ENCODE assay signal across 24 cellular contexts in the genomic region with DNA sequence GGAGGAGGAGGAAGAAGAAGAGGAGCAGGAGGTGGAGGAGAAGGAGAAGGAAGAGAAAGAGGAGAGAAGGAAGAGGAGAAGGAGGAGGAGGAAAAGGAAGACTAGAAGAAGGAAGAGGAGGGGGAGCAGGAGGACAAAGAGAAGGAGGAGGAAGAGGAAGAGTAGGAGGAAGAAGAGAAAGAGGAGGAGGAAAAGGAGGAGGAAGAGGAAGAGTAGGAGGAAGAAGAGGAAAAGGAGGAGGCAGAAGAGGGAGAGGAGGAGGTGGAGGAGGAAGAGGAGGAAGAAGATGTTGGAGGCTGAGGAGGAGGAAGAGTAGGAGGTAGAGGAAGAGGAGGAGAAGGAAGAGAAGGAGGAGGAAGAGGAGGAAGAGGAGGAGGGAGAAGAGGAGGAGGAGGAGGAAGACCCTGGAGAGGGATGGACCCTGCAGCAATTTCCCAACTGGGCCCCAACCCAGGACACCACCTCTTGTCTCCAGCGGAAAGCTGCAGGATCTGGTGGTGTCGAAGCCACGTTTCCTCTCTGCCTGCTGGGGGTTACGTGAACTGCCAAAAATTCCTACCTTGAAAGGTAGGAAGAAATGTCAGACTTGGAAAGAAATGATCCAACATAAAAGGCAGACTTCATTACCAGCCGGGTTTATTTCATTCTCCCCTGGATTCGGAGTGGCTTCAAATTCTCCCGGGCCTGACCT. TPM values are rescaled to one million over a fixed set of nuclear protein-coding genes. Genes with fewer than 3 reads are reported as not detected.
DNase-seq lines count a peak whose midpoint lies in the region; ATAC-seq, FAIRE-seq and TF ChIP-seq lines count a peak whose summit lies in the region.
"Had no signal": no experiment of that assay in that cellular context is flagged by ENCODE, and none has a peak within 500 bp of the region (broad histone marks: within the 10 kb centered on the region; RNA-seq: fewer than 3 reads in every experiment).

No MANE protein-coding gene starts in this region.

- peak overlapping the region; percentile 5; the same call in 1 of the 3 replicates for H3K4me3 ChIP-seq in A549
- peak overlapping the region; percentile 33; the same call in 1 of the 2 replicates for H3K4me3 ChIP-seq in HUES6 (ENCODE audit: low read depth, low read length)
- no peak overlapping the region for H3K4me3 ChIP-seq in body of pancreas
- no peak overlapping the region for H3K4me3 ChIP-seq in mesodermal cell (ENCODE audit: extremely low read depth, insufficient read depth, low read length, poor library complexity, severe bottlenecking)
- no peak overlapping the region for H3K4me3 ChIP-seq in suprapubic skin
- H3K4me3 ChIP-seq: BLaER1 had no signal

- H3K27me3 ChIP-seq in HUES6 (ENCODE audit: control insufficient read depth, insufficient read depth, low read length) (no peaks in the 10 kb centered on the region), body of pancreas (no peaks in the 10 kb centered on the region), suprapubic skin (peaks cover 66% of the 10 kb centered on the region)
- H3K27me3 ChIP-seq: BLaER1 had no signal

- TF ChIP-seq EP300 in A549 (IDR thresholded peaks at IDR 0.05) (no peak), suprapubic skin (IDR thresholded peaks at IDR 0.05) (no peak)

- peak overlapping the region; percentile 48 to 67; a peak in 5 of 6 replicates for H3K27ac ChIP-seq in A549
- peak overlapping the region; percentile 52; the same call in 1 of the 2 replicates for H3K27ac ChIP-seq in HUES6 (ENCODE audit: low read depth, low read length)
- H3K27ac ChIP-seq in body of pancreas: peak overlapping the region; percentile 44 to 76 (median 65)
- H3K27ac ChIP-seq in mesodermal cell (ENCODE audit: low read depth, low read length, severe bottlenecking): peak overlapping the region; percentile 85
- H3K27ac ChIP-seq in suprapubic skin: no peak overlapping the region
- H3K27ac ChIP-seq: BLaER1, HL-60, KMS-11 had no signal

- peaks cover 94% of the 10 kb centered on the region for H3K27me3 Mint-ChIP-seq in Calu3 (ENCODE audit: unreplicated experiment)

- no peaks in the 10 kb centered on the region for H3K4me1 Mint-ChIP-seq in Calu3 (ENCODE audit: low read depth, unreplicated experiment)
- H3K4me1 Mint-ChIP-seq: natural killer cell had no signal

- no peak overlapping the region for H3K27ac Mint-ChIP-seq in Calu3 (ENCODE audit: unreplicated experiment)
- H3K27ac Mint-ChIP-seq: natural killer cell had no signal

- peaks cover 18% of the 10 kb centered on the region for H3K4me1 ChIP-seq in A549
- H3K4me1 ChIP-seq in HUES6 (ENCODE audit: control insufficient read depth, insufficient read depth, low read length): peaks cover 31% of the 10 kb centered on the region
- peaks cover 7% of the 10 kb centered on the region for H3K4me1 ChIP-seq in body of pancreas
- peaks cover 24% of the 10 kb centered on the region for H3K4me1 ChIP-seq in mesodermal cell (ENCODE audit: control insufficient read depth, insufficient read depth, low read length, poor library complexity, severe bottlenecking)
- peaks cover 7% of the 10 kb centered on the region for H3K4me1 ChIP-seq in suprapubic skin

- no peak for TF ChIP-seq RAD21 in A549 (conservative IDR thresholded peaks at IDR 0.05 in 1 of 2, IDR thresholded peaks at IDR 0.05 in 1 of 2)

- 47% methylated on average over 7 of the region's 7 CpGs for WGBS in A549 (ENCODE audit: missing lambda C conversion rate)
- 45 to 60% methylated on average over 7 of the region's 7 CpGs for WGBS in body of pancreas, 2 donors
- WGBS in mesodermal cell (ENCODE audit: insufficient coverage in 2 of 2), 2 experiments: 23 to 27% methylated on average over 4 of the region's 7 CpGs
- WGBS in suprapubic skin: 26% methylated on average over 7 of the region's 7 CpGs

- peak overlapping the region; percentile 62 for H3K4me2 ChIP-seq in A549
- H3K4me2 ChIP-seq: BLaER1, KMS-11 had no signal

- BruUV-seq in Calu3 (replicated peaks; lab: Mats Ljungman, UMichigan): no TSS peak

- H3K9me3 ChIP-seq in A549 (no peaks in the 10 kb centered on the region), HUES6 (ENCODE audit: control insufficient read depth, insufficient read depth, low read depth, low read length) (no peaks in the 10 kb centered on the region), body of pancreas (no peaks in the 10 kb centered on the region), mesodermal cell (ENCODE audit: control insufficient read depth, low read length) (peaks cover 4% of the 10 kb centered on the region), suprapubic skin (no peaks in the 10 kb centered on the region)
- H3K9me3 ChIP-seq: BLaER1 had no signal

- no peak overlapping the region for H3K4me3 Mint-ChIP-seq in Calu3 (ENCODE audit: low read depth, unreplicated experiment)
- H3K4me3 Mint-ChIP-seq: natural killer cell had no signal

- no peak for TF ChIP-seq POLR2A in A549 (IDR thresholded peaks at IDR 0.05; ENCODE audit: low read length)
- TF ChIP-seq POLR2A in body of pancreas (IDR thresholded peaks at IDR 0.05): no peak
- no peak for TF ChIP-seq POLR2A in suprapubic skin (IDR thresholded peaks at IDR 0.05)

- no peaks in the 10 kb centered on the region for H3K36me3 Mint-ChIP-seq in Calu3 (ENCODE audit: insufficient read depth, unreplicated experiment)
- H3K36me3 Mint-ChIP-seq: natural killer cell had no signal

- TF ChIP-seq CTCF in A549 (IDR thresholded peaks at IDR 0.05) (no peak), body of pancreas (IDR thresholded peaks at IDR 0.05) (peak in 1 of 7 experiments; percentile 6), Calu3 (IDR thresholded peaks at IDR 0.05; ENCODE audit: unreplicated experiment) (no peak), suprapubic skin (IDR thresholded peaks at IDR 0.05) (no peak)

- ATAC-seq in A549 (peak; percentile 37 to 54; a peak in 3 of 6 replicates), body of pancreas (peak; percentile 55), GM18498 (IDR thresholded peaks at IDR 0.05; ENCODE audit: unreplicated experiment) (no peak)
- ATAC-seq: natural killer cell had no signal

- CTCF ChIA-PET in A549 (lab: Yijun Ruan, JAX): interaction anchor here (0.6 to 3.6 kb wide), 2 partner anchors 10 to 20 kb away, joined by 3 to 18 read pairs; no protein-coding TSS in a partner anchor
- CTCF ChIA-PET in Calu3 (lab: Charles Lee): no interaction called here

- intact Hi-C loops in body of pancreas (cut with DNase I): no loop called here
- intact Hi-C loops in Calu3 (cut with micrococcal nuclease; ENCODE audit: unreplicated experiment): no loop called here

- POLR2A ChIA-PET in A549 (lab: Yijun Ruan, JAX): interaction anchor here (1.1 kb wide), 1 partner anchor 80 kb away, joined by 4 read pairs; a partner anchor contains a TSS

- no peak for FAIRE-seq in A549 (lab: Jason Lieb, UNC)
- FAIRE-seq: kidney had no signal

- peak overlapping the region; percentile 67 for H3K9ac ChIP-seq in HUES6 (ENCODE audit: low read length)
- H3K9ac ChIP-seq: BLaER1, KMS-11 had no signal

- H3K9me3 Mint-ChIP-seq in Calu3 (ENCODE audit: low read depth, unreplicated experiment): no peaks in the 10 kb centered on the region
- H3K9me3 Mint-ChIP-seq: natural killer cell had no signal

- DNase-seq in A549 (ENCODE audit: low read depth in 1 of 2, low spot score in 1 of 2) (peak in 1 of 2 experiments; percentile 30), body of pancreas (no peak), Calu3 (no peak), suprapubic skin (ENCODE audit: low spot score in 2 of 2) (no peak), NCI-H526 treated with DMSO at 0.1 percent for 48 hours (lab: John Stamatoyannopoulos, UW) (no peak)
- DNase-seq: effector CD4-positive, alpha-beta T cell; GDM1; head of caudate nucleus; natural killer cell; NCI-H1048; NCI-H2029 treated with DMSO at 0.1 percent for 48 hours; NCI-H446 treated with DMSO at 0.1 percent for 48 hours; Right ventricle myocardium superior; substantia nigra had no signal

- no peaks in the 10 kb centered on the region for H3K36me3 ChIP-seq in HUES6 (ENCODE audit: control insufficient read depth, insufficient read depth, low read length)
- no peaks in the 10 kb centered on the region for H3K36me3 ChIP-seq in body of pancreas (replicated peaks in 1 of 2; ENCODE audit: insufficient read depth in 1 of 2, low read depth in 2 of 2)
- H3K36me3 ChIP-seq in mesodermal cell (ENCODE audit: control insufficient read depth, insufficient read depth, low read length): peaks cover 7% of the 10 kb centered on the region
- H3K36me3 ChIP-seq in suprapubic skin: no peaks in the 10 kb centered on the region
- H3K36me3 ChIP-seq: BLaER1 had no signal

TF ChIP-seq in A549, 52 proteins besides CTCF, POLR2A, EP300 and RAD21:
- no peak for TF ChIP-seq RFX5 (IDR thresholded peaks at IDR 0.05)

RNA-seq across cellular contexts. Expression of a gene that starts 38.9 kb away (rescaled TPM):
- polyA plus RNA-seq in A549 (2011; rRNA removed) (1.3 and 1.4 TPM in 2 replicates), A549 (2017; fragmentation: RNase III; extraction: RNeasy Plus Mini Kit Qiagen cat#74134 plus additional on column Dnase treatment) (0.46 to 0.52 TPM (median 0.47 TPM) in 3 replicates)
- polyA plus RNA-seq in A549 (2012; cell fraction: cytosol; rRNA removed): 2.8 and 4.3 TPM in 2 replicates
- 5.4 and 8.6 TPM in 2 replicates for polyA plus RNA-seq in A549 (2012; cell fraction: nucleus; rRNA removed)
- polyA minus RNA-seq in A549 (2011; rRNA and poly(A)+ RNA removed): 0.62 and 0.68 TPM in 2 replicates
- total RNA-seq in body of pancreas (1 to 10 TPM in 1 of 2 donors, under 1 TPM in 1; 0.78 to 2.0 TPM), Calu3 (2022) (not detected in 2 replicates), suprapubic skin (1 to 10 TPM in 1 of 4 donors, not detected in 3; 1.1 TPM)
- 57.4 TPM for polyA plus RNA-seq in mesodermal cell (2013, experiment 1 of 2)
- polyA plus RNA-seq in mesodermal cell (2013, experiment 2 of 2): 42.9 TPM
- total RNA-seq: fibroblast of lung; lung microvascular endothelial cell; Right ventricle myocardium superior; T-helper 1 cell treated with Interleukin-12 subunit alpha and Interleukin-12 subunit beta and Interleukin-4 antibody, amounts not matched to agents 30 ng/mL and 1 ng/mL, for 36 hours had no signal

Comparison
In these comparisons a context has a peak if more than half of its experiments do, and no peak if none do; other contexts are left out.
1. H3K4me3 ChIP-seq: peak in A549 (single experiment) and HUES6 (single experiment); none in body of pancreas (0 of 2), mesodermal cell (single experiment) and suprapubic skin (single experiment).